16 cellular contexts compared by ENCODE assay signal in the genomic region with DNA sequence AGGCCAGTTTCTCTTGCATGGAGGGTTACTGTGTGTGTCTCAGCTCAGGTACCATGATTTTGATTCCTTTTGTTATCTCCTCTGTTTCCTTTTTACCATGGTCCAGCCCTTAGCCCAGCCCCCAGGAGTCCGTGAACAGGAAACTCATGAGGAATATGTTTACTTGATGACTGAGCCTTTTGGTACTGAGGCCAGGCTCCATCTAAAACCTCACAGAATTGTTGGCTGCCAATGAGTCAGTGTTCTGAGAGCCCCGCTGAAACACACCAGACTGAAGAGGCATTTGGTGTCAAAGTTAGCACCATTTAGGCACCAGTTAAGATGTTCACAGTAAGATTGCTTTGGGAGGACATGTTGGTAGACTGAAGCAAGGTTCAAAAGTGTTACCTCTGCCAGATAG.
DNase-seq lines count a peak whose midpoint lies in the region; ATAC-seq and TF ChIP-seq lines count a peak whose summit lies in the region.
"Had no signal": no experiment of that assay in that cellular context is flagged by ENCODE, and none has a peak within 500 bp of the region (broad histone marks: within the 10 kb centered on the region; RNA-seq: fewer than 3 reads in every experiment).

No MANE protein-coding gene starts in this region.

- H3K4me1 Mint-ChIP-seq in activated T-cell treated with anti-CD3 and anti-CD28 coated beads, Interleukin-2, amount 50 U/mL, for 4 hours (ENCODE audit: low read depth) = no peaks in the 10 kb centered on the region

- peak; percentile 71 for DNase-seq in AG08395 (ENCODE audit: low spot score)
- peak; percentile 60 for DNase-seq in HS-5 (ENCODE audit: low read depth)
- DNase-seq in brain microvascular endothelial cell = peak; percentile 94
- DNase-seq in mesenchymal stem cell = peak; percentile 77
- no peak for DNase-seq in activated T-cell treated with anti-CD3 and anti-CD28 coated beads, Interleukin-2, amount 50 U/mL, for 4 hours
- DNase-seq in stimulated activated naive CD4-positive, alpha-beta T cell (lab: John Stamatoyannopoulos, UW) = no peak
- DNase-seq: activated CD8-positive, alpha-beta T cell treated with anti-CD3 and anti-CD28 coated beads, Interleukin-2, amount 10 ng/mL, durations not matched to agents 7 days and 5 days; activated naive CD4-positive, alpha-beta T cell treated with anti-CD3 and anti-CD28 coated beads, Interleukin-2, amount 50 U/mL, for 16 hours; effector CD4-positive, alpha-beta T cell; NCI-H2029; T-helper 1 cell; thyroid gland had no signal

- no peak overlapping the region for H3K4me2 ChIP-seq in mesenchymal stem cell (ENCODE audit: low read length, poor library complexity, severe bottlenecking)

- no peak overlapping the region for H4K91ac ChIP-seq in mesenchymal stem cell (ENCODE audit: low read length)

- H3K4me3 ChIP-seq in brain microvascular endothelial cell (ENCODE audit: low read depth, low read length) (peak overlapping the region; percentile 23), mesenchymal stem cell (ENCODE audit: insufficient read depth in 1 of 2, low read depth in 1 of 2, low read length in 2 of 2) (peak overlapping the region in 1 of 2 experiments; percentile 23)
- H3K4me3 ChIP-seq: thyroid gland had no signal

- no peak overlapping the region for H2BK120ac ChIP-seq in mesenchymal stem cell (ENCODE audit: low read depth, low read length)

- H2BK15ac ChIP-seq in mesenchymal stem cell (ENCODE audit: low read depth, poor library complexity, severe bottlenecking) = no peak overlapping the region

- H3K27me3 ChIP-seq in brain microvascular endothelial cell (replicated peaks) = no peaks in the 10 kb centered on the region
- peaks cover 0 to 13% of the 10 kb centered on the region in 2 experiments for H3K27me3 ChIP-seq in mesenchymal stem cell (ENCODE audit: control insufficient read depth in 1 of 2, insufficient read depth in 1 of 2, low read length in 2 of 2)
- H3K27me3 ChIP-seq: thyroid gland had no signal

- H3K9ac ChIP-seq in mesenchymal stem cell (ENCODE audit: low read length) = peak overlapping the region; percentile 37

- no peak overlapping the region for H3K14ac ChIP-seq in mesenchymal stem cell (ENCODE audit: low read length in 2 of 2)

- no peak overlapping the region for H2BK5ac ChIP-seq in mesenchymal stem cell (ENCODE audit: low read depth, low read length, poor library complexity, severe bottlenecking)

- ATAC-seq in HG03432 (IDR thresholded peaks at IDR 0.05; ENCODE audit: unreplicated experiment) = no peak
- no peak for ATAC-seq in activated T-cell treated with anti-CD3 and anti-CD28 coated beads, Interleukin-2, amount 50 U/mL, for 4 hours
- no peak for ATAC-seq in GM21515 (IDR thresholded peaks at IDR 0.05; ENCODE audit: unreplicated experiment)
- ATAC-seq: activated CD8-positive, alpha-beta T cell treated with anti-CD3 and anti-CD28 coated beads, Interleukin-2, amount 10 ng/mL, durations not matched to agents 7 days and 5 days had no signal

- peaks cover 2% of the 10 kb centered on the region for H3K27me3 Mint-ChIP-seq in activated T-cell treated with anti-CD3 and anti-CD28 coated beads, Interleukin-2, amount 50 U/mL, for 4 hours (ENCODE audit: low read depth)
- H3K27me3 Mint-ChIP-seq: IgD-negative memory B cell had no signal

- no peaks in the 10 kb centered on the region for H3K9me3 Mint-ChIP-seq in activated T-cell treated with anti-CD3 and anti-CD28 coated beads, Interleukin-2, amount 50 U/mL, for 4 hours
- H3K9me3 Mint-ChIP-seq: IgD-negative memory B cell, mesothelial cell of epicardium had no signal

- in situ Hi-C loops in brain microvascular endothelial cell (cut with HindIII; ENCODE audit: low pct_ligation_motif_present, low sequenced_read_pairs) = no loop called here

- WGBS in mesenchymal stem cell = 0% methylated on average over 2 of the region's 2 CpGs

- H2BK12ac ChIP-seq in mesenchymal stem cell (ENCODE audit: low read length in 2 of 2) = no peak overlapping the region

- H3K36me3 ChIP-seq in brain microvascular endothelial cell (replicated peaks) (no peaks in the 10 kb centered on the region), mesenchymal stem cell (ENCODE audit: control insufficient read depth in 1 of 2, insufficient read depth in 2 of 2, low read depth in 1 of 2, low read length in 2 of 2) (no peaks in the 10 kb centered on the region)
- H3K36me3 ChIP-seq: thyroid gland had no signal

- peak overlapping the region in 1 of 2 experiments; percentile 24 for H3K18ac ChIP-seq in mesenchymal stem cell (ENCODE audit: low read depth in 1 of 2, low read length in 2 of 2)

- H3K23ac ChIP-seq in mesenchymal stem cell (ENCODE audit: low read length in 2 of 2) = no peak overlapping the region

- no peak overlapping the region for H4K8ac ChIP-seq in mesenchymal stem cell (ENCODE audit: low read length)

- H2AK5ac ChIP-seq in mesenchymal stem cell (ENCODE audit: low read length, severe bottlenecking) = no peak overlapping the region

- no peak overlapping the region for H3K4ac ChIP-seq in mesenchymal stem cell (ENCODE audit: low read depth in 1 of 2, low read length in 2 of 2)

- H3K4me3 Mint-ChIP-seq in activated T-cell treated with anti-CD3 and anti-CD28 coated beads, Interleukin-2, amount 50 U/mL, for 4 hours = no peak overlapping the region
- H3K4me3 Mint-ChIP-seq: activated CD8-positive, alpha-beta T cell treated with anti-CD3 and anti-CD28 coated beads, Interleukin-2, amount 10 ng/mL, durations not matched to agents 7 days and 5 days; mesothelial cell of epicardium had no signal

- H3K27ac ChIP-seq in brain microvascular endothelial cell (peak overlapping the region; percentile 94), mesenchymal stem cell (ENCODE audit: low read length, poor library complexity, severe bottlenecking) (no peak overlapping the region)
- H3K27ac ChIP-seq: thyroid gland had no signal

- H3K4me1 ChIP-seq in mesenchymal stem cell (ENCODE audit: control insufficient read depth, insufficient read depth, low read depth, low read length) = peaks cover 3% of the 10 kb centered on the region
- H3K4me1 ChIP-seq: thyroid gland had no signal

- no peaks in the 10 kb centered on the region for H3K36me3 Mint-ChIP-seq in activated T-cell treated with anti-CD3 and anti-CD28 coated beads, Interleukin-2, amount 50 U/mL, for 4 hours (ENCODE audit: insufficient read depth)
- H3K36me3 Mint-ChIP-seq: mesothelial cell of epicardium had no signal

- no peak overlapping the region for H2AFZ ChIP-seq in mesenchymal stem cell (ENCODE audit: low read depth, low read length)

- H3K79me1 ChIP-seq in mesenchymal stem cell (replicated peaks; ENCODE audit: low read length, poor library complexity, severe bottlenecking) = no peaks in the 10 kb centered on the region

- TF ChIP-seq CTCF in brain microvascular endothelial cell (IDR thresholded peaks at IDR 0.05; ENCODE audit: low read depth, low read length, missing control alignments) = no peak

- H3K9me3 ChIP-seq in mesenchymal stem cell (ENCODE audit: control insufficient read depth, low read length) = no peaks in the 10 kb centered on the region
- H3K9me3 ChIP-seq: thyroid gland had no signal

Comparison
In these comparisons a context has a peak if more than half of its experiments do, and no peak if none do; other contexts are left out.
1. DNase-seq: peak in AG08395 (single experiment), HS-5 (single experiment), brain microvascular endothelial cell (single experiment) and mesenchymal stem cell (single experiment); none in activated T-cell treated with anti-CD3 and anti-CD28 coated beads, Interleukin-2, amount 50 U/mL, for 4 hours (single experiment) and stimulated activated naive CD4-positive, alpha-beta T cell (0 of 6).